ENCODE assay signal across 1 cellular context in the genomic region with DNA sequence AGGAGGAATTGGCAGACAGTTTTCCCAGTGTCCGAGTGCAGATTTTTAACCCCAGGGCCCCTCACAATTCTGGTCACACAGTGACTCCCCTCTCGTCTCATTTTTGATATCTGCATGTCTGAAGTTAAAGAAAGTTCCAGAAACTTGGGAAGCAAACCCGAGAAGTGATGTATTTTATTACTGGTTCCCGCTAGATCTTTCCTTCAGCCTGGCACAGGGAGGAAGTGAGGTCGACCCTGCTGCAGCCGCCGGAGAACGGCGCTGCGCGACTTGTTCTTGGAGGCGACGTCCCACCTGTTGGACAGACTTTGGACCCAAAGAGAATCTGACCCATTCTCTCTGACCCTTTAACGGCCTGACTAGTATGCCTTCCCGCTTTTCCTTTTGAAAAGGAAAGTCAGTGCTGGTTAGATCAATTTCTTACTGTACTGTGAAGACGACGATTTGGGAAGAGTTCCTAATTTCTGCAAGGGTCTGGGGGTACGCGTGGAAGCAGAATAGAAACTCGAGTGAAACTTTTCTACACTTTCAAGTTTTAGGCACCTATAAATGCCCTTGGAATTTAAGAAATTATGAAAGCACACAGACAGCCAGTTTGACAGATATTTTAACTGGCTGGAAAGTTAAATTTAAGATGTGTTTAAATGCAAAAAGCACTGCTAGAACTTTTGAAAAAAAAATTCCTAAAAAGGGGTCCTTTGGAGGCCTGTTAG.
TF ChIP-seq lines count a peak whose summit lies in the region.

No MANE protein-coding gene starts in this region.

TF ChIP-seq in K562, 482 proteins besides CTCF, POLR2A, EP300 and RAD21 (continued from another document and continues in another):
- TF ChIP-seq, protein P1, sequence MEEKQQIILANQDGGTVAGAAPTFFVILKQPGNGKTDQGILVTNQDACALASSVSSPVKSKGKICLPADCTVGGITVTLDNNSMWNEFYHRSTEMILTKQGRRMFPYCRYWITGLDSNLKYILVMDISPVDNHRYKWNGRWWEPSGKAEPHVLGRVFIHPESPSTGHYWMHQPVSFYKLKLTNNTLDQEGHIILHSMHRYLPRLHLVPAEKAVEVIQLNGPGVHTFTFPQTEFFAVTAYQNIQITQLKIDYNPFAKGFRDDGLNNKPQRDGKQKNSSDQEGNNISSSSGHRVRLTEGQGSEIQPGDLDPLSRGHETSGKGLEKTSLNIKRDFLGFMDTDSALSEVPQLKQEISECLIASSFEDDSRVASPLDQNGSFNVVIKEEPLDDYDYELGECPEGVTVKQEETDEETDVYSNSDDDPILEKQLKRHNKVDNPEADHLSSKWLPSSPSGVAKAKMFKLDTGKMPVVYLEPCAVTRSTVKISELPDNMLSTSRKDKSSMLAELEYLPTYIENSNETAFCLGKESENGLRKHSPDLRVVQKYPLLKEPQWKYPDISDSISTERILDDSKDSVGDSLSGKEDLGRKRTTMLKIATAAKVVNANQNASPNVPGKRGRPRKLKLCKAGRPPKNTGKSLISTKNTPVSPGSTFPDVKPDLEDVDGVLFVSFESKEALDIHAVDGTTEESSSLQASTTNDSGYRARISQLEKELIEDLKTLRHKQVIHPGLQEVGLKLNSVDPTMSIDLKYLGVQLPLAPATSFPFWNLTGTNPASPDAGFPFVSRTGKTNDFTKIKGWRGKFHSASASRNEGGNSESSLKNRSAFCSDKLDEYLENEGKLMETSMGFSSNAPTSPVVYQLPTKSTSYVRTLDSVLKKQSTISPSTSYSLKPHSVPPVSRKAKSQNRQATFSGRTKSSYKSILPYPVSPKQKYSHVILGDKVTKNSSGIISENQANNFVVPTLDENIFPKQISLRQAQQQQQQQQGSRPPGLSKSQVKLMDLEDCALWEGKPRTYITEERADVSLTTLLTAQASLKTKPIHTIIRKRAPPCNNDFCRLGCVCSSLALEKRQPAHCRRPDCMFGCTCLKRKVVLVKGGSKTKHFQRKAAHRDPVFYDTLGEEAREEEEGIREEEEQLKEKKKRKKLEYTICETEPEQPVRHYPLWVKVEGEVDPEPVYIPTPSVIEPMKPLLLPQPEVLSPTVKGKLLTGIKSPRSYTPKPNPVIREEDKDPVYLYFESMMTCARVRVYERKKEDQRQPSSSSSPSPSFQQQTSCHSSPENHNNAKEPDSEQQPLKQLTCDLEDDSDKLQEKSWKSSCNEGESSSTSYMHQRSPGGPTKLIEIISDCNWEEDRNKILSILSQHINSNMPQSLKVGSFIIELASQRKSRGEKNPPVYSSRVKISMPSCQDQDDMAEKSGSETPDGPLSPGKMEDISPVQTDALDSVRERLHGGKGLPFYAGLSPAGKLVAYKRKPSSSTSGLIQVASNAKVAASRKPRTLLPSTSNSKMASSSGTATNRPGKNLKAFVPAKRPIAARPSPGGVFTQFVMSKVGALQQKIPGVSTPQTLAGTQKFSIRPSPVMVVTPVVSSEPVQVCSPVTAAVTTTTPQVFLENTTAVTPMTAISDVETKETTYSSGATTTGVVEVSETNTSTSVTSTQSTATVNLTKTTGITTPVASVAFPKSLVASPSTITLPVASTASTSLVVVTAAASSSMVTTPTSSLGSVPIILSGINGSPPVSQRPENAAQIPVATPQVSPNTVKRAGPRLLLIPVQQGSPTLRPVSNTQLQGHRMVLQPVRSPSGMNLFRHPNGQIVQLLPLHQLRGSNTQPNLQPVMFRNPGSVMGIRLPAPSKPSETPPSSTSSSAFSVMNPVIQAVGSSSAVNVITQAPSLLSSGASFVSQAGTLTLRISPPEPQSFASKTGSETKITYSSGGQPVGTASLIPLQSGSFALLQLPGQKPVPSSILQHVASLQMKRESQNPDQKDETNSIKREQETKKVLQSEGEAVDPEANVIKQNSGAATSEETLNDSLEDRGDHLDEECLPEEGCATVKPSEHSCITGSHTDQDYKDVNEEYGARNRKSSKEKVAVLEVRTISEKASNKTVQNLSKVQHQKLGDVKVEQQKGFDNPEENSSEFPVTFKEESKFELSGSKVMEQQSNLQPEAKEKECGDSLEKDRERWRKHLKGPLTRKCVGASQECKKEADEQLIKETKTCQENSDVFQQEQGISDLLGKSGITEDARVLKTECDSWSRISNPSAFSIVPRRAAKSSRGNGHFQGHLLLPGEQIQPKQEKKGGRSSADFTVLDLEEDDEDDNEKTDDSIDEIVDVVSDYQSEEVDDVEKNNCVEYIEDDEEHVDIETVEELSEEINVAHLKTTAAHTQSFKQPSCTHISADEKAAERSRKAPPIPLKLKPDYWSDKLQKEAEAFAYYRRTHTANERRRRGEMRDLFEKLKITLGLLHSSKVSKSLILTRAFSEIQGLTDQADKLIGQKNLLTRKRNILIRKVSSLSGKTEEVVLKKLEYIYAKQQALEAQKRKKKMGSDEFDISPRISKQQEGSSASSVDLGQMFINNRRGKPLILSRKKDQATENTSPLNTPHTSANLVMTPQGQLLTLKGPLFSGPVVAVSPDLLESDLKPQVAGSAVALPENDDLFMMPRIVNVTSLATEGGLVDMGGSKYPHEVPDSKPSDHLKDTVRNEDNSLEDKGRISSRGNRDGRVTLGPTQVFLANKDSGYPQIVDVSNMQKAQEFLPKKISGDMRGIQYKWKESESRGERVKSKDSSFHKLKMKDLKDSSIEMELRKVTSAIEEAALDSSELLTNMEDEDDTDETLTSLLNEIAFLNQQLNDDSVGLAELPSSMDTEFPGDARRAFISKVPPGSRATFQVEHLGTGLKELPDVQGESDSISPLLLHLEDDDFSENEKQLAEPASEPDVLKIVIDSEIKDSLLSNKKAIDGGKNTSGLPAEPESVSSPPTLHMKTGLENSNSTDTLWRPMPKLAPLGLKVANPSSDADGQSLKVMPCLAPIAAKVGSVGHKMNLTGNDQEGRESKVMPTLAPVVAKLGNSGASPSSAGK (IDR thresholded peaks at IDR 0.05) = no peak; the same call in 1 of the 2 replicates
- TF ChIP-seq ZNF121 (CRISPR knock-in tag; conservative IDR thresholded peaks at IDR 0.05) (no peak), ZNF197 (CRISPR knock-in tag; IDR thresholded peaks at IDR 0.05; ENCODE audit: low read depth) (0 out of 2 replicates have a peak, but pooled peaks have one; percentile 49), ZBED1 (IDR thresholded peaks at IDR 0.05) (no peak), PTTG1 (tag; IDR thresholded peaks at IDR 0.05; ENCODE audit: low read depth) (no peak), SPI1 (IDR thresholded peaks at IDR 0.05; ENCODE audit: borderline replicate concordance, low read depth, low read length) (peak; percentile 90), HDAC6 (IDR thresholded peaks at IDR 0.05; ENCODE audit: low read depth, low read length) (no peak), HINFP (tag; conservative IDR thresholded peaks at IDR 0.05; ENCODE audit: low read depth) (no peak), ZKSCAN8 (CRISPR knock-in tag; IDR thresholded peaks at IDR 0.05) (no peak), TAF9B (IDR thresholded peaks at IDR 0.05; ENCODE audit: partially characterized antibody) (no peak), SNIP1 (IDR thresholded peaks at IDR 0.05; ENCODE audit: low read depth) (no peak), GATAD2B (IDR thresholded peaks at IDR 0.05; ENCODE audit: borderline replicate concordance) (no peak), GTF2E2 (tag; IDR thresholded peaks at IDR 0.05) (no peak), HIVEP1 (CRISPR knock-in tag; IDR thresholded peaks at IDR 0.05) (no peak), PRPF4 (IDR thresholded peaks at IDR 0.05; ENCODE audit: insufficient read depth, low read depth, low read length, poor library complexity, severe bottlenecking) (no peak), SMARCA4 (IDR thresholded peaks at IDR 0.05) (peak; percentile 36; the same call in 1 of the 2 replicates), ZBTB40 (IDR thresholded peaks at IDR 0.05) (peak; percentile 15; the same call in 1 of the 2 replicates), ZBTB40 (CRISPR knock-in tag; IDR thresholded peaks at IDR 0.05) (no peak)
- TF ChIP-seq, protein P2, sequence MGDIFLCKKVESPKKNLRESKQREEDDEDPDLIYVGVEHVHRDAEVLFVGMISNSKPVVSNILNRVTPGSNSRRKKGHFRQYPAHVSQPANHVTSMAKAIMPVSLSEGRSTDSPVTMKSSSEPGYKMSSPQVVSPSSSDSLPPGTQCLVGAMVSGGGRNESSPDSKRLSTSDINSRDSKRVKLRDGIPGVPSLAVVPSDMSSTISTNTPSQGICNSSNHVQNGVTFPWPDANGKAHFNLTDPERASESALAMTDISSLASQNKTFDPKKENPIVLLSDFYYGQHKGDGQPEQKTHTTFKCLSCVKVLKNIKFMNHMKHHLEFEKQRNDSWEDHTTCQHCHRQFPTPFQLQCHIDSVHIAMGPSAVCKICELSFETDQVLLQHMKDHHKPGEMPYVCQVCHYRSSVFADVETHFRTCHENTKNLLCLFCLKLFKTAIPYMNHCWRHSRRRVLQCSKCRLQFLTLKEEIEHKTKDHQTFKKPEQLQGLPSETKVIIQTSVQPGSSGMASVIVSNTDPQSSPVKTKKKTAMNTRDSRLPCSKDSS (IDR thresholded peaks at IDR 0.05; ENCODE audit: low read depth, partially characterized antibody) = no peak
- TF ChIP-seq, protein P3, sequence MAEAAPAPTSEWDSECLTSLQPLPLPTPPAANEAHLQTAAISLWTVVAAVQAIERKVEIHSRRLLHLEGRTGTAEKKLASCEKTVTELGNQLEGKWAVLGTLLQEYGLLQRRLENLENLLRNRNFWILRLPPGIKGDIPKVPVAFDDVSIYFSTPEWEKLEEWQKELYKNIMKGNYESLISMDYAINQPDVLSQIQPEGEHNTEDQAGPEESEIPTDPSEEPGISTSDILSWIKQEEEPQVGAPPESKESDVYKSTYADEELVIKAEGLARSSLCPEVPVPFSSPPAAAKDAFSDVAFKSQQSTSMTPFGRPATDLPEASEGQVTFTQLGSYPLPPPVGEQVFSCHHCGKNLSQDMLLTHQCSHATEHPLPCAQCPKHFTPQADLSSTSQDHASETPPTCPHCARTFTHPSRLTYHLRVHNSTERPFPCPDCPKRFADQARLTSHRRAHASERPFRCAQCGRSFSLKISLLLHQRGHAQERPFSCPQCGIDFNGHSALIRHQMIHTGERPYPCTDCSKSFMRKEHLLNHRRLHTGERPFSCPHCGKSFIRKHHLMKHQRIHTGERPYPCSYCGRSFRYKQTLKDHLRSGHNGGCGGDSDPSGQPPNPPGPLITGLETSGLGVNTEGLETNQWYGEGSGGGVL (CRISPR knock-in tag; IDR thresholded peaks at IDR 0.05) = no peak
